ENCODE assay signal across 2 cellular contexts in the genomic region with DNA sequence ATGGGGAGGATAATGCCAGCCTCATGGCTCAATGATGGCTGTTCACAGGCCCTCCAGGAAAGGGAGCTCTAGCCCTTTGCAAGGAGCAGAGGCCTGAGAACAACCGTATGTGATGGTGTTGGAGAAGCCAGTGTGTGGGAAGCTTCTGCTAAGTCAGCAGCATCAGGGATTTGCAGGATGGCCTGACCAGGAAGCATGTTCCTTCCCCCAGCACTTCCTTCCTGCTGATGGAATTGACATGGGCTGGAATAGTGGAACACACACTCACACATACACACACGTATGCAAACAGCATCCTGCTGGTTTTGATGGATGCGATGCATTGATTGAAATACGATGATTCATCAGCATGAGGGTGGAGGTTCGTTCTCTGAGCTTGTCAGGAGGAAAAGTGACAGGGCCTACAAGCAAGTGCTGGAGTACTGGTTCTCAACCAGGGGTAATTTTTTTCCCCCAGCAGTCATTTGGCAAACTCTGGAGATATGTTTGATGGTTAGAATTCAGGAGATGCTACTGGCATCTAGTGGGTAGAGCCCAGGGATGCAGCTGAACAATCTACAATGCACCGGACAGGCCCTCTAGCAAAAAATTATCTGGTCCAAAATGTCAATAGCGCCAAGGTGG.
TF ChIP-seq lines count a peak whose summit lies in the region.

No MANE protein-coding gene starts in this region.

TF ChIP-seq in SK-N-SH, 30 proteins besides CTCF, POLR2A, EP300 and RAD21 (continued from another document):
- TF ChIP-seq, protein P1, sequence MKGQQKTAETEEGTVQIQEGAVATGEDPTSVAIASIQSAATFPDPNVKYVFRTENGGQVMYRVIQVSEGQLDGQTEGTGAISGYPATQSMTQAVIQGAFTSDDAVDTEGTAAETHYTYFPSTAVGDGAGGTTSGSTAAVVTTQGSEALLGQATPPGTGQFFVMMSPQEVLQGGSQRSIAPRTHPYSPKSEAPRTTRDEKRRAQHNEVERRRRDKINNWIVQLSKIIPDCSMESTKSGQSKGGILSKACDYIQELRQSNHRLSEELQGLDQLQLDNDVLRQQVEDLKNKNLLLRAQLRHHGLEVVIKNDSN (IDR thresholded peaks at IDR 0.05; ENCODE audit: borderline replicate concordance, low read depth), result no peak
- TF ChIP-seq CHD2 (IDR thresholded peaks at IDR 0.05; ENCODE audit: low read length, partially characterized antibody), result no peak

TF ChIP-seq in SK-N-SH treated with all-trans-retinoic acid at 6 μM for 48 hours, 23 proteins besides CTCF, POLR2A, EP300 and RAD21 (continued from another document):
- TF ChIP-seq TSHZ2 (CRISPR knock-in tag; IDR thresholded peaks at IDR 0.05), result no peak
- no peak for TF ChIP-seq CSDC2 (CRISPR knock-in tag; IDR thresholded peaks at IDR 0.05)
- TF ChIP-seq PATZ1 (CRISPR knock-in tag; IDR thresholded peaks at IDR 0.05; ENCODE audit: borderline replicate concordance), result no peak
- no peak for TF ChIP-seq SNAI2 (CRISPR knock-in tag; IDR thresholded peaks at IDR 0.05)
- TF ChIP-seq ZFP30 (CRISPR knock-in tag; IDR thresholded peaks at IDR 0.05), result no peak
- no peak for TF ChIP-seq ZNF8 (CRISPR knock-in tag; IDR thresholded peaks at IDR 0.05)
- no peak for TF ChIP-seq RARB (CRISPR knock-in tag; IDR thresholded peaks at IDR 0.05)
- TF ChIP-seq, protein P2, sequence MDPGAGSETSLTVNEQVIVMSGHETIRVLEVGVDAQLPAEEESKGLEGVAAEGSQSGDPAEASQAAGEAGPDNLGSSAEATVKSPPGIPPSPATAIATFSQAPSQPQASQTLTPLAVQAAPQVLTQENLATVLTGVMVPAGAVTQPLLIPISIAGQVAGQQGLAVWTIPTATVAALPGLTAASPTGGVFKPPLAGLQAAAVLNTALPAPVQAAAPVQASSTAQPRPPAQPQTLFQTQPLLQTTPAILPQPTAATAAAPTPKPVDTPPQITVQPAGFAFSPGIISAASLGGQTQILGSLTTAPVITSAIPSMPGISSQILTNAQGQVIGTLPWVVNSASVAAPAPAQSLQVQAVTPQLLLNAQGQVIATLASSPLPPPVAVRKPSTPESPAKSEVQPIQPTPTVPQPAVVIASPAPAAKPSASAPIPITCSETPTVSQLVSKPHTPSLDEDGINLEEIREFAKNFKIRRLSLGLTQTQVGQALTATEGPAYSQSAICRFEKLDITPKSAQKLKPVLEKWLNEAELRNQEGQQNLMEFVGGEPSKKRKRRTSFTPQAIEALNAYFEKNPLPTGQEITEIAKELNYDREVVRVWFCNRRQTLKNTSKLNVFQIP (CRISPR knock-in tag; IDR thresholded peaks at IDR 0.05; ENCODE audit: borderline replicate concordance, low read depth), result no peak
- TF ChIP-seq ZC3H10 (CRISPR knock-in tag; IDR thresholded peaks at IDR 0.05), result no peak
- TF ChIP-seq ZNF565 (CRISPR knock-in tag; conservative IDR thresholded peaks at IDR 0.05; ENCODE audit: low read depth), result no peak
- no peak for TF ChIP-seq ZFP3 (CRISPR knock-in tag; IDR thresholded peaks at IDR 0.05)
- TF ChIP-seq TOX (CRISPR knock-in tag; IDR thresholded peaks at IDR 0.05; ENCODE audit: borderline replicate concordance), result no peak
